ENCODE assay signal across 8 cellular contexts in the genomic region with DNA sequence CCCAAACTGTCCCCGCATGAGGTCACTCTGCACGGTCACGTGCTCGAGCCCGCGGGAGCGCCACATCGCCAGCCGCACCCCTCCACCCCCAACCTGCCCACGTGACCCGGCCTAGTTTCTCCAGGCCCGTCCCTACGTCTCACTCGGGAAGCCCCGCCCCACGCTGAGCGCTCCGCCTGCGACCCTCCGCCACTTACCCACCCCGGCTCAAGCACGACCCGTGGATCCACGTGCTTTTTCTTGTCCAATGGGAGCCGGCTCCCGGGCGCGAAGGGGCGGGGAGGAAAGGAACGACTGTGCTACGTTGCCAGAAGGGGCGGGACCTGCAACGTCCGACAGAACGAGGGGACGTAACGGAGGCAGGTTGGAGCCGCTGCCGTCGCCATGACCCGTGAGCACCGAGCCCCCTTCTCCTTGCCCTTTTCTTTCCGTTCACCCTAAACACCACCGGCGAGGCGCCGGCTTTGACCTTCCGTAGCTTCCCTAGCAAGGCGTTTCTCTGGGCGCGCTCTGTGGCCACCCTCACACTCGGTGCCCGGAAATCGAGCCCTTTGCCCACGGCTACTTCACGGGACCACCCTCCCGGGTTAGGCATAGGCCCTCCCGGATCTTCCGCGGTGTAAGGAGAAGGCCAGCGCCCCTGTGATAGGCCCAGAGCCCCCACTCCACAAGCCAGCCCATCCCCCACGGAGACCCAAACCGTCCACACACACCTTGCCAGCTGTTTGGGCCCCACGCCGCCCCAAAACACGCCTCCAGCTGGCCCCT. TPM values are rescaled to one million over a fixed set of nuclear protein-coding genes. Genes with fewer than 3 reads are reported as not detected.
DNase-seq lines count a peak whose midpoint lies in the region; ATAC-seq and TF ChIP-seq lines count a peak whose summit lies in the region.

Gene SERF2 (plus strand): TSS at position 328 of the 768 bp plus-strand sequence. CDS start 57 bp downstream, at position 385.

- H3K27ac Mint-ChIP-seq in activated T-helper 2 cell treated with anti-CD3 and anti-CD28 coated beads, Interferon-gamma antibody, Interleukin-2, Interleukin-4, amounts not matched to agents 10 μg/mL and 5 μg/mL and 100 μg/mL, durations not matched to agents 14 hours and 24 hours and 36 hours, result peak within 1 kb of the TSS; percentile 97
- H3K27ac Mint-ChIP-seq in natural killer cell, result peak within 1 kb of the TSS; percentile 98 to 99

- peaks cover 25% of the 10 kb centered on the region for H3K4me1 Mint-ChIP-seq in activated T-helper 2 cell treated with anti-CD3 and anti-CD28 coated beads, Interferon-gamma antibody, Interleukin-2, Interleukin-4, amounts not matched to agents 10 μg/mL and 5 μg/mL and 100 μg/mL, durations not matched to agents 14 hours and 24 hours and 36 hours (ENCODE audit: low read depth)
- peaks cover 46 to 57% of the 10 kb centered on the region in 2 donors for H3K4me1 Mint-ChIP-seq in natural killer cell

- no peaks in the 10 kb centered on the region for H3K27me3 Mint-ChIP-seq in activated T-helper 2 cell treated with anti-CD3 and anti-CD28 coated beads, Interferon-gamma antibody, Interleukin-2, Interleukin-4, amounts not matched to agents 10 μg/mL and 5 μg/mL and 100 μg/mL, durations not matched to agents 14 hours and 24 hours and 36 hours (ENCODE audit: low read depth)
- no peaks in the 10 kb centered on the region for H3K27me3 Mint-ChIP-seq in natural killer cell (ENCODE audit: low read depth in 2 of 2)

- intact Hi-C loops in activated T-helper 2 cell treated with anti-CD3 and anti-CD28 coated beads, Interferon-gamma antibody, Interleukin-2, Interleukin-4, amounts not matched to agents 10 μg/mL and 5 μg/mL and 100 μg/mL, durations not matched to agents 14 hours and 24 hours and 36 hours (cut with micrococcal nuclease), result loop anchor here (1.0 to 2.0 kb wide), 4 partner anchors 8 to 43 kb away; partner anchors contain the start of genes ELL3, HYPK, MFAP1 and SERINC4
- intact Hi-C loops in natural killer cell (cut with micrococcal nuclease), result loop anchor here (1.0 kb wide), 4 partner anchors 8 to 42 kb away; partner anchors contain the start of genes HYPK, MFAP1 and SERINC4

- H3K4me3 ChIP-seq in RWPE2 (ENCODE audit: severe bottlenecking), result peak within 1 kb of the TSS; percentile 89
- peak within 1 kb of the TSS; percentile 99 for H3K4me3 ChIP-seq in fibroblast of mammary gland (ENCODE audit: control insufficient read depth, low read depth, low read length)

- H3K27me3 ChIP-seq in RWPE2 (ENCODE audit: insufficient read depth, poor library complexity, severe bottlenecking), result no peaks in the 10 kb centered on the region

- peaks cover 39% of the 10 kb centered on the region for H3K36me3 ChIP-seq in RWPE2 (ENCODE audit: low read depth)

- H3K36me3 Mint-ChIP-seq in activated T-helper 2 cell treated with anti-CD3 and anti-CD28 coated beads, Interferon-gamma antibody, Interleukin-2, Interleukin-4, amounts not matched to agents 10 μg/mL and 5 μg/mL and 100 μg/mL, durations not matched to agents 14 hours and 24 hours and 36 hours (ENCODE audit: low read depth), result peaks cover 49% of the 10 kb centered on the region
- no peaks in the 10 kb centered on the region for H3K36me3 Mint-ChIP-seq in natural killer cell

- peak; percentile 100 for DNase-seq in Daoy (ENCODE audit: low read depth)
- peak; percentile 96 for DNase-seq in GOT3 (lab: John Stamatoyannopoulos, UW)
- DNase-seq in LoVo (ENCODE audit: low spot score), result peak; percentile 100
- DNase-seq in RWPE2 (ENCODE audit: low spot score), result peak; percentile 100
- peak; percentile 99 for DNase-seq in activated T-helper 2 cell treated with anti-CD3 and anti-CD28 coated beads, Interferon-gamma antibody, Interleukin-2, Interleukin-4, amounts not matched to agents 10 μg/mL and 5 μg/mL and 100 μg/mL, durations not matched to agents 14 hours and 24 hours and 36 hours (ENCODE audit: low spot score)
- peak; percentile 99 for DNase-seq in fibroblast of mammary gland (ENCODE audit: low read depth)
- DNase-seq in natural killer cell, result peak; percentile 99
- peak; percentile 100 for DNase-seq in stimulated activated naive CD4-positive, alpha-beta T cell treated with Interleukin-2 at 50 U/mL for 16 hours (lab: John Stamatoyannopoulos, UW)

- peak within 1 kb of the TSS; percentile 97 for H3K4me3 Mint-ChIP-seq in activated T-helper 2 cell treated with anti-CD3 and anti-CD28 coated beads, Interferon-gamma antibody, Interleukin-2, Interleukin-4, amounts not matched to agents 10 μg/mL and 5 μg/mL and 100 μg/mL, durations not matched to agents 14 hours and 24 hours and 36 hours (ENCODE audit: low read depth)
- peak within 1 kb of the TSS; percentile 97 for H3K4me3 Mint-ChIP-seq in natural killer cell

- no peaks in the 10 kb centered on the region for H3K4me1 ChIP-seq in RWPE2 (ENCODE audit: insufficient read depth, poor library complexity, severe bottlenecking)

- H3K9me3 ChIP-seq in RWPE2 (ENCODE audit: severe bottlenecking), result no peaks in the 10 kb centered on the region

- no peaks in the 10 kb centered on the region for H3K9me3 Mint-ChIP-seq in activated T-helper 2 cell treated with anti-CD3 and anti-CD28 coated beads, Interferon-gamma antibody, Interleukin-2, Interleukin-4, amounts not matched to agents 10 μg/mL and 5 μg/mL and 100 μg/mL, durations not matched to agents 14 hours and 24 hours and 36 hours
- no peaks in the 10 kb centered on the region for H3K9me3 Mint-ChIP-seq in natural killer cell

- ATAC-seq in RWPE2 (ENCODE audit: low read depth), result peak; percentile 92
- peak; percentile 91 to 98 (median 92) for ATAC-seq in natural killer cell

- TF ChIP-seq CTCF in RWPE2 (IDR thresholded peaks at IDR 0.05; ENCODE audit: poor library complexity, severe bottlenecking) (no peak), fibroblast of mammary gland (conservative IDR thresholded peaks at IDR 0.05; ENCODE audit: control insufficient read depth, insufficient read depth, low read depth, low read length) (no peak), natural killer cell (IDR thresholded peaks at IDR 0.05) (no peak)

- H3K27ac ChIP-seq in RWPE2 (ENCODE audit: poor library complexity, severe bottlenecking), result peak within 1 kb of the TSS; percentile 67

RNA-seq across cellular contexts. Expression of gene SERF2, which starts in this region (rescaled TPM):
- total RNA-seq in Daoy (2014; rRNA removed; shearing (Covaris generic)), result 644 and 700 TPM in 2 replicates
- total RNA-seq in activated T-helper 2 cell treated with anti-CD3 and anti-CD28 coated beads, Interferon-gamma antibody, Interleukin-2, Interleukin-4, amounts not matched to agents 10 μg/mL and 5 μg/mL and 100 μg/mL, durations not matched to agents 14 hours and 24 hours and 36 hours, result 580 and 598 TPM in 2 replicates
- 100 to 1,000 TPM; 476 to 551 (median 526) TPM for total RNA-seq in natural killer cell

Comparison
In these comparisons a context has a peak if more than half of its experiments do, and no peak if none do; other contexts are left out.
1. Peak in every context shown above with its lines: DNase-seq, ATAC-seq, H3K4me3 ChIP-seq and H3K27ac ChIP-seq.